In the genomic region with DNA sequence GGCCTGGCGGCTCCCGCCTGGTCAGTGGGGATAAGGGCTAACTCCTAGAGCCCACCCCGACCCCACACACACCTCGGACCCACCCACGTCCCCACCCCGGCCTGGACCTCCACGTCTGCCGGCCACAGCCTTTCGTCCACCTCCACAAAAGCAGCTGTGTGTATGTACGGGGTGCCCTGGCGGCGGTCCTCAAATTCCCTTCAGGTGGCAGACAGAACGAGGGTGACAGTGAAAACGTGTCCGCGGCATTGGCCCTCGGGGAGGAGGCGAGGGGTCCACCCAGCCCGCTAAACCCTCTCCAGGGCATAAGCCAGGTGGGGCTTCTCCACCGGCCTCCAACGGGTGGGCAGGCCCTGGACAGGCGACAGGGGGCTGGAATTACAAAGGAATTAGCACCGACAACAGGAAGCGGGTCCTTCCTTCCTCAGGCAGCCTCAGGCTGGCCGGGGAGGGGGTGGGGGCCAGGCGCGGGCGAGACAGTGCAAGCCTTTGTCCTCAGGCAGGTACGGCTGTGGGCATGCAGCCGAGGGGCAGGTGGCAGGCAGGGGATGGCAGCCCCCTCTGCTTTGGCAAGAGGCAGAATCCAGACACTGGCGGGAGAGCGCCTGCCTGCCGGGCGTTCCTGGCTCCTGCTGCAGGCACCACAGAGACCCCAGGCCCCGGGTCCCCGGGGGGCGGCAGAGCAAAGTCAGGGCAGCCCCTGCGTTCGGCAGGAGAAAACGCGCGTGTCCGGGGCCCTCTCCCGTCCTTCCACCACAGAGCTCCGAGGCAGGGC, we compare ENCODE assay signal across 8 cellular contexts. TPM values are rescaled to one million over a fixed set of nuclear protein-coding genes. Genes with fewer than 3 reads are reported as not detected.
DNase-seq lines count a peak whose midpoint lies in the region; TF ChIP-seq lines count a peak whose summit lies in the region.

No MANE protein-coding gene starts in this region.

- no peak overlapping the region for H3K9ac ChIP-seq in KMS-11

- H3K27ac ChIP-seq in C4-2B = peak overlapping the region; percentile 3; the same call in 1 of the 2 replicates
- no peak overlapping the region for H3K27ac ChIP-seq in KMS-11
- peak overlapping the region; percentile 74 to 81 for H3K27ac ChIP-seq in prostate gland
- H3K27ac ChIP-seq in brain microvascular endothelial cell = no peak overlapping the region
- no peak overlapping the region for H3K27ac ChIP-seq in effector memory CD4-positive, alpha-beta T cell (ENCODE audit: insufficient read depth, low read length, poor library complexity, severe bottlenecking)

- in situ Hi-C loops in brain microvascular endothelial cell (cut with HindIII; ENCODE audit: low pct_ligation_motif_present, low sequenced_read_pairs) = no loop called here

- no peaks in the 10 kb centered on the region for H3K36me3 ChIP-seq in KMS-11 (ENCODE audit: insufficient read depth)
- H3K36me3 ChIP-seq in prostate gland = no peaks in the 10 kb centered on the region
- no peaks in the 10 kb centered on the region for H3K36me3 ChIP-seq in brain microvascular endothelial cell (replicated peaks)
- no peaks in the 10 kb centered on the region for H3K36me3 ChIP-seq in effector memory CD4-positive, alpha-beta T cell (ENCODE audit: control insufficient read depth, insufficient read depth, low read length)

- 18% methylated on average over 45 of the region's 45 CpGs for WGBS in prostate gland

- no peaks in the 10 kb centered on the region for H3K79me2 ChIP-seq in KMS-11 (ENCODE audit: insufficient read depth, low read depth)

- no peaks in the 10 kb centered on the region for H4K20me1 ChIP-seq in KMS-11 (ENCODE audit: insufficient read depth)

- CTCF ChIA-PET in HEK293T (lab: Yijun Ruan, JAX) = interaction anchor here (0.6 to 2.5 kb wide), 14 partner anchors 9 to 74 kb away, joined by 3 to 43 read pairs (median 4); partner anchors contain the start of genes PITPNA, RILP, SCARF1 and SLC43A2

- peak; percentile 33 for DNase-seq in dermis blood vessel endothelial cell
- DNase-seq in prostate gland (ENCODE audit: low spot score) = no peak
- DNase-seq in HEK293T (ENCODE audit: extremely low spot score) = no peak
- DNase-seq in brain microvascular endothelial cell = no peak
- DNase-seq in cerebellar cortex (ENCODE audit: low spot score) = no peak
- no peak for DNase-seq in effector memory CD4-positive, alpha-beta T cell

- H3K4me1 ChIP-seq in KMS-11 (ENCODE audit: low read depth, poor library complexity, severe bottlenecking) (no peaks in the 10 kb centered on the region), prostate gland (replicated peaks) (peaks cover 15% of the 10 kb centered on the region)
- no peaks in the 10 kb centered on the region for H3K4me1 ChIP-seq in effector memory CD4-positive, alpha-beta T cell (ENCODE audit: control insufficient read depth, insufficient read depth, low read length, poor library complexity, severe bottlenecking)

- H3K4me3 ChIP-seq in KMS-11 (IDR thresholded peaks at IDR 0.05; ENCODE audit: insufficient read depth, low read depth, low read length) (no peak overlapping the region), prostate gland (no peak overlapping the region), brain microvascular endothelial cell (ENCODE audit: low read depth, low read length) (no peak overlapping the region)
- no peak overlapping the region for H3K4me3 ChIP-seq in effector memory CD4-positive, alpha-beta T cell (ENCODE audit: insufficient read depth, low read depth, low read length, poor library complexity, severe bottlenecking)

- peak; percentile 13 for TF ChIP-seq POLR2A in prostate gland (IDR thresholded peaks at IDR 0.05)

- H3K9me3 ChIP-seq in prostate gland = no peaks in the 10 kb centered on the region
- no peaks in the 10 kb centered on the region for H3K9me3 ChIP-seq in effector memory CD4-positive, alpha-beta T cell (ENCODE audit: control insufficient read depth, low read length)

- H2AFZ ChIP-seq in KMS-11 (ENCODE audit: low read depth) = no peak overlapping the region

- H3K4me2 ChIP-seq in KMS-11 = no peak overlapping the region

- TF ChIP-seq CTCF in C4-2B (conservative IDR thresholded peaks at IDR 0.05) (no peak; the same call in 1 of the 2 replicates), KMS-11 (conservative IDR thresholded peaks at IDR 0.05; ENCODE audit: low read depth, low read length) (0 out of 2 replicates have a peak, but pooled peaks have one; percentile 3), prostate gland (IDR thresholded peaks at IDR 0.05) (peak in 1 of 4 experiments; percentile 4), brain microvascular endothelial cell (IDR thresholded peaks at IDR 0.05; ENCODE audit: low read depth, low read length, missing control alignments) (no peak)

- H3K27me3 ChIP-seq in KMS-11 (ENCODE audit: insufficient read depth, low read depth) (no peaks in the 10 kb centered on the region), prostate gland (replicated peaks; ENCODE audit: insufficient read depth) (no peaks in the 10 kb centered on the region), brain microvascular endothelial cell (replicated peaks) (no peaks in the 10 kb centered on the region)
- no peaks in the 10 kb centered on the region for H3K27me3 ChIP-seq in effector memory CD4-positive, alpha-beta T cell (replicated peaks; ENCODE audit: control insufficient read depth, insufficient read depth, low read length, poor library complexity, severe bottlenecking)

- intact Hi-C loops in prostate gland (cut with DNase I) = loop anchor here (1.0 to 10.0 kb wide), 3 partner anchors 54 to 140 kb away; partner anchors contain the start of genes RILP, SCARF1 and TLCD2

- POLR2A ChIA-PET in HEK293T (lab: Yijun Ruan, JAX) = interaction anchor here (1.1 to 1.6 kb wide), 3 partner anchors 55 to 74 kb away, joined by 3 to 7 read pairs (median 6); partner anchors contain the start of gene INPP5K

TF ChIP-seq in HEK293T, 16 proteins besides CTCF, POLR2A, EP300 and RAD21:
- TF ChIP-seq BHLHE40 (IDR thresholded peaks at IDR 0.05; ENCODE audit: borderline replicate concordance) (no peak), SUZ12 (IDR thresholded peaks at IDR 0.05) (no peak), LEF1 (IDR thresholded peaks at IDR 0.05; ENCODE audit: borderline replicate concordance) (no peak), TARDBP (IDR thresholded peaks at IDR 0.05) (no peak), SP1 (IDR thresholded peaks at IDR 0.05) (no peak), FOXA1 (IDR thresholded peaks at IDR 0.05) (no peak), FOXK2 (IDR thresholded peaks at IDR 0.05) (no peak), L3MBTL2 (conservative IDR thresholded peaks at IDR 0.05) (no peak), ZNF384 (IDR thresholded peaks at IDR 0.05) (no peak), ARNT (IDR thresholded peaks at IDR 0.05) (no peak), NFRKB (IDR thresholded peaks at IDR 0.05) (no peak)

RNA-seq across cellular contexts. Expression of gene PITPNA, which starts 12.3 kb away (rescaled TPM):
- total RNA-seq in dermis blood vessel endothelial cell (18.5 and 29.6 TPM in 2 replicates), prostate gland (10 to 100 TPM; 51.6 to 57.5 TPM)

RNA-seq across cellular contexts. Expression of gene SLC43A2, which starts 53.8 kb away (rescaled TPM):
- 33.9 and 53.5 TPM in 2 replicates for total RNA-seq in dermis blood vessel endothelial cell
- 10 to 100 TPM; 11.8 to 14.8 TPM for total RNA-seq in prostate gland

RNA-seq across cellular contexts. Expression of gene INPP5K, which starts 58.5 kb away (rescaled TPM):
- total RNA-seq in dermis blood vessel endothelial cell = 74.7 and 88.0 TPM in 2 replicates
- 10 to 100 TPM; 82.7 to 87.4 TPM for total RNA-seq in prostate gland

Comparison
In these comparisons a context has a peak if more than half of its experiments do, and no peak if none do; other contexts are left out.
1. H3K27ac ChIP-seq: peak in C4-2B (single experiment) and prostate gland (2 of 2); none in KMS-11 (single experiment), brain microvascular endothelial cell (single experiment) and effector memory CD4-positive, alpha-beta T cell (single experiment).